In genomic region chr5:104178066-104178465, GRCh38 we compare ENCODE assay signal across 29 cellular contexts.
"Had no signal": no experiment of that assay in that cellular context is flagged by ENCODE, and none has a peak within 500 bp of the region (broad histone marks: within the 10 kb centered on the region; RNA-seq: fewer than 3 reads in every experiment).

No MANE protein-coding gene starts in this region.

- H3K27ac ChIP-seq: ascending aorta, body of pancreas had no signal

- ATAC-seq: activated naive CD4-positive, alpha-beta T cell treated with anti-CD3 and anti-CD28 coated beads, Interleukin-2, amount 50 U/mL, for 72 hours; activated naive CD8-positive, alpha-beta T cell treated with anti-CD3 and anti-CD28 coated beads, Interleukin-2, amount 50 U/mL, for 24 hours; activated T-cell treated with anti-CD3 and anti-CD28 coated beads, Interleukin-2, amount 50 U/mL, for 4 hours; body of pancreas; T-cell had no signal

- H3K36me3 ChIP-seq: ascending aorta had no signal

- H3K4me1 ChIP-seq: ascending aorta, body of pancreas had no signal

- DNase-seq: activated B cell treated with CpG ODN at 0.5 μM for 24 hours; activated CD4-positive, alpha-beta memory T cell treated with anti-CD3 and anti-CD28 coated beads for 36 hours; activated CD4-positive, alpha-beta T cell treated with anti-CD3 and anti-CD28 coated beads for 1 hour; activated CD4-positive, alpha-beta T cell treated with anti-CD3 and anti-CD28 coated beads, Interleukin-2, amount 10 ng/mL, durations not matched to agents 7 days and 5 days; activated CD8-positive, alpha-beta memory T cell treated with anti-CD3 and anti-CD28 coated beads for 24 hours; activated effector memory CD4-positive, alpha-beta T cell treated with anti-CD3 and anti-CD28 coated beads, Interleukin-2, amount 50 U/mL, for 16 hours; activated naive CD4-positive, alpha-beta T cell treated with Interleukin-2 at 50 U/mL for 16 hours; activated naive CD8-positive, alpha-beta T cell treated with anti-CD3 and anti-CD28 coated beads, Interleukin-2, amount 50 U/mL, for 24 hours; activated T-cell treated with anti-CD3 and anti-CD28 coated beads, Interleukin-2, amount 50 U/mL, for 4 hours; amniotic stem cell; body of pancreas; MV-4-11; NCI-H1092 treated with DMSO at 0.1 percent for 48 hours; NCI-H1417 treated with DMSO at 0.1 percent for 48 hours; NCI-H1694; NCI-H2029; NCI-H2107; NCI-H345; NCI-H510A; NCI-H526 treated with DMSO at 0.1 percent for 48 hours; NK-92 treated with Interleukin-12 subunit alpha and Interleukin-12 subunit beta, amount 100 ng/mL, for 24 hours; SHP77 treated with DMSO at 0.1 percent for 48 hours; T-cell; T-helper 2 cell; T1000 had no signal

- FAIRE-seq: RCC 7860, TTC549 had no signal

- H3K27me3 ChIP-seq: ascending aorta, body of pancreas had no signal

- H3K4me3 ChIP-seq: ascending aorta, body of pancreas had no signal
